In the genomic region with DNA sequence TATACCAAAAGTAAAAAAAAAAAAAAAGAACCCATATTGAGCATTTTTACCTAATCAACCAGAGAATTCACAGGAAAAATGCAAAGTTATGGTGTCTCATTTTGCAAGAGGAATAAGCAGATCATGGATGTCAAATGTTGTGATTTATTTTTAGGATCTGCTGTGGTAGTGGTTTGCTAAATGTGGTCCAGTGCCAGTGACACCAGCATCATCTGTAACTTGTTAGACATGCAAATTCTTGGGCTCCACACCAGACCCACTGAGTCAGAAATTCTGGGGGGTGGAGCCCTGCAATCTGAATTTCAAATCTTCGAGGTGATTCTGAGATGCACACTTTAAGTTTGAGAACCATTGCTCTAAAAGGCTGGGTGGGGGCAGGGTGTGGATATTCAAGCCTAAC, we compare ENCODE assay signal across 18 cellular contexts.
"Had no signal": no experiment of that assay in that cellular context is flagged by ENCODE, and none has a peak within 500 bp of the region (broad histone marks: within the 10 kb centered on the region; RNA-seq: fewer than 3 reads in every experiment).

No MANE protein-coding gene starts in this region.

- H3K27me3 ChIP-seq: esophagus muscularis mucosa, gastrocnemius medialis, left lung, tibial artery had no signal

- ATAC-seq: gastrocnemius medialis, left lung had no signal

- H3K9me3 ChIP-seq: esophagus muscularis mucosa, gastrocnemius medialis, left lung, tibial artery had no signal

- H3K4me1 ChIP-seq: esophagus muscularis mucosa, gastrocnemius medialis, left lung, tibial artery had no signal

- H3K27ac ChIP-seq: esophagus muscularis mucosa, gastrocnemius medialis, left lung, tibial artery had no signal

- H3K36me3 ChIP-seq: esophagus muscularis mucosa, gastrocnemius medialis, left lung, tibial artery had no signal

- DNase-seq: activated CD4-positive, alpha-beta T cell treated with anti-CD3 and anti-CD28 coated beads, Interleukin-2, amount 10 ng/mL, durations not matched to agents 7 days and 5 days; activated CD8-positive, alpha-beta memory T cell treated with anti-CD3 and anti-CD28 coated beads for 24 hours; activated CD8-positive, alpha-beta memory T cell treated with anti-CD3 and anti-CD28 coated beads, Interleukin-2, amount 50 U/mL, for 48 hours; activated effector memory CD4-positive, alpha-beta T cell treated with Interleukin-2 at 50 U/mL for 16 hours; activated T-cell treated with anti-CD3 and anti-CD28 coated beads, Interleukin-2, amount 50 U/mL, for 48 hours; cerebellar nuclear complex; effector CD8-positive, alpha-beta T cell; gastrocnemius medialis; head of caudate nucleus; kidney; left lung; naive B cell; stimulated activated CD4-positive, alpha-beta T cell treated with anti-CD3 and anti-CD28 coated beads, Interleukin-2, amount 100 ng/mL, for 24 hours; stimulated activated naive CD4-positive, alpha-beta T cell treated with Interleukin-2 at 50 U/mL for 16 hours; substantia nigra; T1000; tibial artery had no signal

- H3K4me3 ChIP-seq: esophagus muscularis mucosa, gastrocnemius medialis, left lung, tibial artery had no signal
